8 cellular contexts compared by ENCODE assay signal in the genomic region with DNA sequence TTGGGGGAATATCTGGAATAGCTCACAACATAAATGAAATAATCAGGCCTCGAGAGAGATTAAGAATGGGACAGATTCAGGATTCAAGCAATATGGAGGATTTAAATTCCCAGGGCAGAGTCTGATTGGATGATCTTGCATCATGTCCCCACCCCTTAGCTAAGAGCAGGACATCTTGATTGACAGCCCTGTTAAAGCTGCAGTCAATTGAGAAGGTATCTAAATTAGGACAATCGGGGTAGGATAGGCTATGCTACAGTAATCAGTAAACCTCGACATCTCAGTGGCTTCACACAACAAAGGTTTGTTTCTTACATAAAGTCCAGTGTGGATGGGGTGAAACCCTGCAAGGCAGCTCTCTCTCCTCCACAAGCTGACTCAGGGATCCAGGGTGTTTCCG.
"Had no signal": no experiment of that assay in that cellular context is flagged by ENCODE, and none has a peak within 500 bp of the region (broad histone marks: within the 10 kb centered on the region; RNA-seq: fewer than 3 reads in every experiment).

No MANE protein-coding gene starts in this region.

- H3K4me1 ChIP-seq: HAP-1 had no signal

- H2AFZ ChIP-seq: GM23248 had no signal

- ATAC-seq: HCT116, HepG2 had no signal

- DNase-seq: GM23248, GOT3, H7, KG1 had no signal

- FAIRE-seq: HepG2 had no signal

- H3K27ac ChIP-seq: GM23248 had no signal

- H3K4me3 ChIP-seq: GM23248, HAP-1 had no signal

- H3K36me3 ChIP-seq: HAP-1 had no signal

- H3K9ac ChIP-seq: GM23248 had no signal

- H3K4me3 Mint-ChIP-seq: IgD-negative memory B cell had no signal

- H3K4me1 Mint-ChIP-seq: IgD-negative memory B cell had no signal
